9 cellular contexts compared by ENCODE assay signal in the genomic region with DNA sequence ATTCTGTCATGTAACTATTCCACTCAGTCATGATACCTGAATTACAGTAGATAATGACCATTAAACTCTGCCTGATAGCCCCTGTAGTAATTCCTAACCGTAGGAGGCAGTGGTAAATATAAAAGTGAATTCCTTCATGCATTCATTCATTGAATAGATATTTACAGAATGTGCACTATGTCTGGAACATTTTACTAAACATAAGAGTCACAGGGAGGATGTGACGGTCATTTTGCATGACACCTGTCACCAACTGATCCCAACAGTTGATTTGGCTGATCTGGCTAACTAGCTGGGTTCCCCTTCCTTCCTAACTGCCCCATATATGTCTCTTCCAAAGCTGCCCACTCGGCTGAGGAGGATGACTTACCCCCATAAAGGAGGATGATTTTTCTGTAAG.
"Had no signal": no experiment of that assay in that cellular context is flagged by ENCODE, and none has a peak within 500 bp of the region (broad histone marks: within the 10 kb centered on the region; RNA-seq: fewer than 3 reads in every experiment).

No MANE protein-coding gene starts in this region.

- H3K9me3 Mint-ChIP-seq: GM23338, HFFc6 had no signal

- H3K9me3 ChIP-seq: HAP-1 had no signal

- H3K4me2 ChIP-seq: GM23338 had no signal

- H3K4me3 Mint-ChIP-seq: GM23338, H9, HFFc6 had no signal

- H3K9ac ChIP-seq: GM23248 had no signal

- H3K27ac Mint-ChIP-seq: GM23338, H9, HFFc6 had no signal

- ATAC-seq: GM23338, HCT116 had no signal

- H3K4me3 ChIP-seq: GM23248, GM23338, HAP-1 had no signal

- H3K27ac ChIP-seq: GM23248 had no signal

- DNase-seq: GM23248, GOT3, H7, H9, HCEC 1CT, HFFc6 had no signal

- H3K36me3 ChIP-seq: HAP-1 had no signal

- H2AFZ ChIP-seq: GM23248, GM23338 had no signal
